ENCODE assay signal across 12 cellular contexts in the genomic region with DNA sequence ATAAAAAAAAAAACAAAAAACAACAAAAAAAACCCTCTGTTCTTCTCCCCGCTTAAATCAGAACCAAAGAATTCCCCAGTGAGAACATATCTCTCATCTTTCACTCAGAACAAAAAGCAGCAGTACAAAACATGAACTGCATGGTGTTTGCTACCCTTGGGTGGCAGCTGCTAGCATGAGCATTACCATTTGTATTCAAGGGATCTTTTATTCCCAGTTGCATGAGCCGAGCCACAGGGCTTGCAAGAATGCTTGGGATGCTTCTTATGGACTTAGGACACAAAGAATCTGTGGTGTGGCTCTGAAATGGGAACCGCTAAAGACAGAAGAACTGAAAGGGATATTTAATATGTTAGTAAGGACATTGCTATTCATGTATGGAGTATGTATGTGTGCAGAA.
DNase-seq lines count a peak whose midpoint lies in the region; ATAC-seq and TF ChIP-seq lines count a peak whose summit lies in the region.
"Had no signal": no experiment of that assay in that cellular context is flagged by ENCODE, and none has a peak within 500 bp of the region (broad histone marks: within the 10 kb centered on the region; RNA-seq: fewer than 3 reads in every experiment).

No MANE protein-coding gene starts in this region.

- WGBS in heart left ventricle, 4 donors: 56 to 65% (median 58%) methylated on average over 3 of the region's 3 CpGs

- H3K4me3 ChIP-seq in HAP-1 (no peak overlapping the region), adipocyte (ENCODE audit: low read length) (peak overlapping the region; percentile 7), heart left ventricle (no peak overlapping the region), tibial artery (no peak overlapping the region)
- H3K4me3 ChIP-seq: PC-9, spleen had no signal

- H3K4me1 ChIP-seq in HAP-1 (peaks cover 16% of the 10 kb centered on the region), adipocyte (ENCODE audit: control insufficient read depth, insufficient read depth, low read length) (peaks cover 15% of the 10 kb centered on the region), heart left ventricle (peaks cover 0 to 23% (median 7%) of the 10 kb centered on the region in 12 donors), tibial artery (peaks cover 0 to 19% (median 5%) of the 10 kb centered on the region in 4 donors)

- H3K27me3 ChIP-seq in HAP-1 (ENCODE audit: low read depth) (no peaks in the 10 kb centered on the region), adipocyte (replicated peaks; ENCODE audit: control insufficient read depth, insufficient read depth, low read length) (no peaks in the 10 kb centered on the region), heart left ventricle (no peaks in the 10 kb centered on the region), tibial artery (no peaks in the 10 kb centered on the region)

- in situ Hi-C loops in HAP-1 (cut with MboI; ENCODE audit: low sequenced_read_pairs): no loop called here

- H3K9ac ChIP-seq in adipocyte (ENCODE audit: low read length): no peak overlapping the region

- peak; percentile 78 to 91 for DNase-seq in HAP-1 (ENCODE audit: low spot score in 2 of 2)
- peak; percentile 46 for DNase-seq in adipocyte (ENCODE audit: low read depth)
- no peak for DNase-seq in heart left ventricle
- DNase-seq in substantia nigra (lab: John Stamatoyannopoulos, UW): peak in 13 of 49 donors; percentile 0 to 22 (median 7)
- no peak for DNase-seq in RKO (ENCODE audit: low spot score)
- no peak for DNase-seq in COR-L47 (lab: John Stamatoyannopoulos, UW)
- no peak for DNase-seq in tibial artery
- DNase-seq: DMS153, NCI-H1092 treated with DMSO at 0.1 percent for 48 hours, PC-9, spleen had no signal

- no peak for TF ChIP-seq CTCF in heart left ventricle (IDR thresholded peaks at IDR 0.05)
- TF ChIP-seq CTCF in tibial artery (IDR thresholded peaks at IDR 0.05): no peak

- peak overlapping the region in 11 of 12 donors; percentile 11 to 61 (median 38) for H3K27ac ChIP-seq in heart left ventricle
- H3K27ac ChIP-seq in substantia nigra (ENCODE audit: low read depth, low read length, poor library complexity, severe bottlenecking): peak overlapping the region; percentile 18
- no peak overlapping the region for H3K27ac ChIP-seq in tibial artery
- H3K27ac ChIP-seq: PC-9 had no signal

- TF ChIP-seq POLR2A in heart left ventricle (IDR thresholded peaks at IDR 0.05): no peak

- intact Hi-C loops in heart left ventricle (cut with DNase I) (no loop called here), tibial artery (cut with DNase I; ENCODE audit: low total_unique reads) (no loop called here)

- no peaks in the 10 kb centered on the region for H3K36me3 ChIP-seq in HAP-1 (replicated peaks)
- H3K36me3 ChIP-seq in adipocyte (ENCODE audit: control insufficient read depth, insufficient read depth, low read length, severe bottlenecking): no peaks in the 10 kb centered on the region
- H3K36me3 ChIP-seq in heart left ventricle: no peaks in the 10 kb centered on the region
- no peaks in the 10 kb centered on the region for H3K36me3 ChIP-seq in tibial artery
- H3K36me3 ChIP-seq: spleen had no signal

- no peaks in the 10 kb centered on the region for H3K9me3 ChIP-seq in HAP-1
- H3K9me3 ChIP-seq in adipocyte (ENCODE audit: control insufficient read depth, low read length): no peaks in the 10 kb centered on the region
- no peaks in the 10 kb centered on the region for H3K9me3 ChIP-seq in heart left ventricle
- H3K9me3 ChIP-seq in tibial artery: no peaks in the 10 kb centered on the region
- H3K9me3 ChIP-seq: spleen had no signal

- ATAC-seq in heart left ventricle (peak in 2 of 4 donors; percentile 34 to 50), HG02973 (IDR thresholded peaks at IDR 0.05; ENCODE audit: unreplicated experiment) (no peak)

Comparison
In these comparisons a context has a peak if more than half of its experiments do, and no peak if none do; other contexts are left out.
1. DNase-seq: peak in HAP-1 (2 of 2) and adipocyte (single experiment); none in heart left ventricle (0 of 5), RKO (single experiment), COR-L47 (single experiment) and tibial artery (0 of 2).
2. H3K27ac ChIP-seq: peak in heart left ventricle (11 of 12) and substantia nigra (single experiment); none in tibial artery (0 of 2).